17 cellular contexts compared by ENCODE assay signal in the genomic region with DNA sequence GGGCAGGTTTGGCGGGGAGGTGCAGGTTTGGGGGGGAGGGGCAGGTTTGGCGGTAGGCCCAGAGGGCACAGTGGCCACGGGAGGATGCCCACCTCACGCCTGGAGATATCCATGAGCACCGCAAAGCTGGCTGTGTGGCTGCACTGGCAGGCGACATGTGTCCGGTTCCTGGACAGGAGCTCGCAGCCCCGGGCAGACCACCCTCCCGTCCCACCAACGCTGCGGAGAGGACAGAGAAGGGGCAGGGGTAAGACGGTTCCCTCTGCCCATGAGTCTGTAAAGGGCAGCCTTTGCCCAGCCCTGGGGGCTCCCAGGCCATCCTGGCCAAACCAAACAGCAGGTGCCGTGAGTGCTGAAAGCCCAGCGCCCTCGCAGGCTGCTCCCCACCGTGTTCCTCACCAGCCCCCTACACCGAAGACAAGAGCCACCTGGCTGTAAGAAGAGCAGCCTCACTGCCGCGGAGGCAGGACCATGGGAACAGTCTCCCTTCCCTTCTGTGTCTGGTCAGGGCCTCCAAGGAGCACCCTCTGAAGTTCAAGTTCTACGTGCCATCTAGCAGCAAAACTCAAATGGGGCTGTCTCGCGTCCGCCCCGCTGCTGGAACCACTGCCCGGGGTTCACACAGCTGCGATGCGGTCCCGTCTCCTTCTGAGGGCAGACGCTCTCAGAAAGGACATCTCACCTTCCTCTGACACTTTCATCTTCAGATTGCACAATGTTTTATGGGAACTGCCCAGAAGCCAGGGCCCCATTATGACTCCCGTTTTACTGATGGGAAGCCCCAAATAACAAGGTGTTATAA. TPM values are rescaled to one million over a fixed set of nuclear protein-coding genes. Genes with fewer than 3 reads are reported as not detected.
DNase-seq lines count a peak whose midpoint lies in the region; ATAC-seq, FAIRE-seq and TF ChIP-seq lines count a peak whose summit lies in the region.
"Had no signal": no experiment of that assay in that cellular context is flagged by ENCODE, and none has a peak within 500 bp of the region (broad histone marks: within the 10 kb centered on the region; RNA-seq: fewer than 3 reads in every experiment).

No MANE protein-coding gene starts in this region.

- H3K27me3 Mint-ChIP-seq in GM23338 (ENCODE audit: insufficient read depth, low read depth, poor library complexity), result peaks cover 9% of the 10 kb centered on the region
- H3K27me3 Mint-ChIP-seq: stimulated activated memory B cell treated with anti-CD40 and anti-IgM and Interleukin-4, amounts not matched to agents 10 μg/mL and 1 μg/mL and 100 μg/mL, for 72 hours had no signal

- no peaks in the 10 kb centered on the region for H3K79me2 ChIP-seq in GM23338 (replicated peaks; ENCODE audit: insufficient read depth)

- H3K27ac ChIP-seq in GM23338 (ENCODE audit: low read depth), result 0 out of 2 replicates have a peak overlapping the region, but pooled peaks have one; percentile 55
- peak overlapping the region; percentile 81 to 92 for H3K27ac ChIP-seq in kidney (ENCODE audit: low read depth in 2 of 2, low read length in 2 of 2)
- H3K27ac ChIP-seq in pancreas, result peak overlapping the region; percentile 75 to 89 (median 78)
- H3K27ac ChIP-seq: BLaER1 had no signal

- intact Hi-C loops in kidney (cut with DNase I) (no loop called here), pancreas (cut with DNase I) (no loop called here)

- H4K20me1 ChIP-seq in GM23338 (replicated peaks; ENCODE audit: insufficient read depth), result no peaks in the 10 kb centered on the region

- ATAC-seq in GM23338 (peak; percentile 12), pancreas (peak in 2 of 4 donors; percentile 0 to 1), GM21786 (IDR thresholded peaks at IDR 0.05; ENCODE audit: unreplicated experiment) (no peak), GM21381 (IDR thresholded peaks at IDR 0.05; ENCODE audit: unreplicated experiment) (no peak)
- ATAC-seq: stimulated activated memory B cell treated with anti-CD40 and anti-IgM and Interleukin-4, amounts not matched to agents 10 μg/mL and 1 μg/mL and 100 μg/mL, for 72 hours had no signal

- H2AFZ ChIP-seq in GM23338, result no peak overlapping the region

- H3K9ac ChIP-seq in kidney (ENCODE audit: low read length in 2 of 2), result peak overlapping the region in 1 of 2 donors; percentile 62
- H3K9ac ChIP-seq: BLaER1 had no signal

- no peaks in the 10 kb centered on the region; the same call in 2 of the 3 replicates for H3K9me3 Mint-ChIP-seq in GM23338

- H3K4me1 Mint-ChIP-seq in GM23338, result peaks cover 36% of the 10 kb centered on the region
- H3K4me1 Mint-ChIP-seq: stimulated activated memory B cell treated with anti-CD40 and anti-IgM and Interleukin-4, amounts not matched to agents 10 μg/mL and 1 μg/mL and 100 μg/mL, for 72 hours had no signal

- peaks cover 21% of the 10 kb centered on the region for H3K4me1 ChIP-seq in GM23338 (ENCODE audit: insufficient read depth)
- H3K4me1 ChIP-seq in kidney (ENCODE audit: control insufficient read depth in 1 of 2, insufficient read depth in 1 of 2, low read depth in 1 of 2, low read length in 2 of 2), result peaks cover 51 to 53% of the 10 kb centered on the region in 2 donors
- H3K4me1 ChIP-seq in pancreas, result peaks cover 27 to 34% (median 31%) of the 10 kb centered on the region in 3 donors

- no peak overlapping the region for H3K27ac Mint-ChIP-seq in GM23338
- H3K27ac Mint-ChIP-seq: stimulated activated memory B cell treated with anti-CD40 and anti-IgM and Interleukin-4, amounts not matched to agents 10 μg/mL and 1 μg/mL and 100 μg/mL, for 72 hours had no signal

- H3K4me2 ChIP-seq in GM23338, result peak overlapping the region; percentile 33; the same call in 1 of the 2 replicates

- H3K4me3 ChIP-seq in GM23338, result no peak overlapping the region
- peak overlapping the region in 1 of 2 donors; percentile 13 for H3K4me3 ChIP-seq in kidney (ENCODE audit: low read length in 2 of 2)
- no peak overlapping the region for H3K4me3 ChIP-seq in pancreas
- H3K4me3 ChIP-seq: BLaER1, heart right ventricle had no signal

- no peaks in the 10 kb centered on the region for H3K27me3 ChIP-seq in GM23338 (ENCODE audit: insufficient read depth)
- no peaks in the 10 kb centered on the region for H3K27me3 ChIP-seq in pancreas

- 0 out of 2 replicates have a peak, but pooled peaks cover 5% of the 10 kb centered on the region for H3F3A ChIP-seq in GM23338 (replicated peaks; ENCODE audit: low read depth)

- H3K36me3 ChIP-seq in GM23338 (ENCODE audit: insufficient read depth) (no peaks in the 10 kb centered on the region), kidney (ENCODE audit: control insufficient read depth in 1 of 2, insufficient read depth in 2 of 2, low read length in 2 of 2) (peaks cover 2 to 26% of the 10 kb centered on the region in 2 donors), pancreas (no peaks in the 10 kb centered on the region)
- H3K36me3 ChIP-seq: heart right ventricle had no signal

- H3K9me2 ChIP-seq in GM23338 (ENCODE audit: insufficient read depth), result no peaks in the 10 kb centered on the region

- H3K36me3 Mint-ChIP-seq in GM23338 (ENCODE audit: low read depth), result peaks cover 24% of the 10 kb centered on the region

- peaks cover 0 to 6% of the 10 kb centered on the region in 2 donors for H3K9me3 ChIP-seq in kidney (ENCODE audit: control insufficient read depth in 1 of 2, low read length in 2 of 2)
- no peaks in the 10 kb centered on the region for H3K9me3 ChIP-seq in pancreas

- DNase-seq in GM23338 (ENCODE audit: low spot score) (no peak), RPMI8226 (peak; percentile 18), kidney (peak; percentile 78), pancreas (peak in 3 of 6 donors; percentile 19 to 79 (median 66)), NOMO-1 treated with DMSO at 0.1 percent for 48 hours (lab: John Stamatoyannopoulos, UW; ENCODE audit: unreplicated experiment) (no peak), NCI-H1436 (lab: John Stamatoyannopoulos, UW) (no peak)
- DNase-seq: activated CD8-positive, alpha-beta memory T cell treated with anti-CD3 and anti-CD28 coated beads for 24 hours; DMS79; Kasumi-1; NCI-H187; NCI-H524 treated with DMSO at 0.1 percent for 48 hours had no signal

- no peak for TF ChIP-seq CTCF in GM23338 (conservative IDR thresholded peaks at IDR 0.05; ENCODE audit: low read depth in 2 of 2)
- no peak for TF ChIP-seq CTCF in kidney (IDR thresholded peaks at IDR 0.05; ENCODE audit: borderline replicate concordance, extremely low read depth, insufficient read depth)
- no peak for TF ChIP-seq CTCF in pancreas (IDR thresholded peaks at IDR 0.05)

- 56 to 58% methylated on average over 31 of the region's 31 CpGs for WGBS in pancreas, 2 donors

- peak overlapping the region; percentile 42; the same call in 2 of the 3 replicates for H3K4me3 Mint-ChIP-seq in GM23338
- H3K4me3 Mint-ChIP-seq: stimulated activated memory B cell treated with anti-CD40 and anti-IgM and Interleukin-4, amounts not matched to agents 10 μg/mL and 1 μg/mL and 100 μg/mL, for 72 hours had no signal

- FAIRE-seq in kidney (lab: Jason Lieb, UNC) (no peak), pancreas (lab: Jason Lieb, UNC) (no peak)
- FAIRE-seq: astrocyte had no signal

TF ChIP-seq in GM23338, 12 proteins besides CTCF, POLR2A, EP300 and RAD21 (continues in another document):
- no peak for TF ChIP-seq POLR2AphosphoS5 (IDR thresholded peaks at IDR 0.05; ENCODE audit: low read depth)
- TF ChIP-seq NANOG (IDR thresholded peaks at IDR 0.05; ENCODE audit: borderline replicate concordance), result no peak
- TF ChIP-seq ZNF114 (CRISPR knock-in tag; IDR thresholded peaks at IDR 0.05), result no peak
- TF ChIP-seq JUNB (IDR thresholded peaks at IDR 0.05; ENCODE audit: unreplicated experiment), result no peak
- no peak for TF ChIP-seq STAT1 (IDR thresholded peaks at IDR 0.05; ENCODE audit: unreplicated experiment)
- TF ChIP-seq, protein P1, sequence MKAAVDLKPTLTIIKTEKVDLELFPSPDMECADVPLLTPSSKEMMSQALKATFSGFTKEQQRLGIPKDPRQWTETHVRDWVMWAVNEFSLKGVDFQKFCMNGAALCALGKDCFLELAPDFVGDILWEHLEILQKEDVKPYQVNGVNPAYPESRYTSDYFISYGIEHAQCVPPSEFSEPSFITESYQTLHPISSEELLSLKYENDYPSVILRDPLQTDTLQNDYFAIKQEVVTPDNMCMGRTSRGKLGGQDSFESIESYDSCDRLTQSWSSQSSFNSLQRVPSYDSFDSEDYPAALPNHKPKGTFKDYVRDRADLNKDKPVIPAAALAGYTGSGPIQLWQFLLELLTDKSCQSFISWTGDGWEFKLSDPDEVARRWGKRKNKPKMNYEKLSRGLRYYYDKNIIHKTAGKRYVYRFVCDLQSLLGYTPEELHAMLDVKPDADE (IDR thresholded peaks at IDR 0.05), result no peak
- no peak for TF ChIP-seq EZH2 (IDR thresholded peaks at IDR 0.05; ENCODE audit: low read depth, unreplicated experiment)

RNA-seq across cellular contexts. Expression of a gene that starts 43.2 kb away (rescaled TPM):
- total RNA-seq in GM23338 (2014; rRNA removed; shearing (Covaris generic)), result 58.7 and 70.4 TPM in 2 replicates
- polyA plus RNA-seq in GM23338 (2016; fragmentation: Nextera tagmentation; extraction: Ambion mirVana), result 40.3 and 48.3 TPM in 2 replicates
- total RNA-seq in kidney, result 40.5 TPM
- 41.1 TPM for polyA plus RNA-seq in kidney (ENCODE audit: insufficient read depth, low read depth, low replicate concordance)
- total RNA-seq in pancreas, result 10 to 100 TPM; 15.0 to 27.6 (median 20.8) TPM
- polyA plus RNA-seq in pancreas, result 10 to 100 TPM; 53.9 to 58.0 TPM

Comparison
In these comparisons a context has a peak if more than half of its experiments do, and no peak if none do; other contexts are left out.
1. DNase-seq: peak in RPMI8226 (single experiment) and kidney (single experiment); none in GM23338 (single experiment), NOMO-1 treated with DMSO at 0.1 percent for 48 hours (single experiment) and NCI-H1436 (single experiment).
2. Peak in every context shown above with its lines, with median percentiles within 50 percentile points of each other: H3K27ac ChIP-seq.